In the genomic region with DNA sequence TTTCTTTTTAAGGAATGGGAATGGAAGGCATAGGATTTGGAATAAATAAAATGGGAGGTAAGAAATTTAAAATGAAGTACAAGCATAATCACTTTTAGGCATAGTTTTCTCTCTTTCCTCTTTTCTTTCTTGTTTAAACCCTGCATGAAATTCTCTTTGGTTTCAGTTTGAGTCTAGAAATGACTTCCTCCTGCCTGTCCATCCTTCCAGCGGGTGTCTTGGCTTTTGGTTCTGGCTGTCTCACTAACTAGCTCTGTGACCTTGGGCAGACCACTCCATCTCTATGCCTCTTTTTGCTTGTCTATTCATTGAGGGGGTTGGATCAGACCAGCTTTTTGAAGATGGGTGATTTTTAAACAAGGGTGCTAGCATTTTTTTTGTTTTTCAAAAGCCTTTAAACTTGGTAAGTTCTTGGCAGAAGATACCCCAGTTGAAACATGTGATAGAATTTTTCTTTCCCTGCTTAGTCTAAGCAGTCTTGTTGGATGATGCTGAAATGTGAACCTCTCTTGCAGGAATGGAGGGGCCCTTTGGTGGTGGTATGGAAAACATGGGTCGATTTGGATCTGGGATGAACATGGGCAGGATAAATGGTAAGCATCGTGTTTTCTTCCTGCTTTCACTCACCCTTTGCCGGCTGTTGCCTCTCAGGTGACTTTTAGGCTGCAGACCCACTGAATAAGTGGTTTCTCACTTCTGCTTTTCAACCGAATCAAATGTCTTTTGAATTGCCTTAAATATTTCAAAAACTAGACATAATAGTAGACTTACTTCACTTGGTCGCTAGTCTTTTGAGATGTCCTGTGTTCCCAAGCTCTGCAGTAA, we compare ENCODE assay signal across 9 cellular contexts. TPM values are rescaled to one million over a fixed set of nuclear protein-coding genes. Genes with fewer than 3 reads are reported as not detected.
A peak's percentile ranks its signal among the peaks of the same experiment; 100 is the strongest.
DNase-seq lines count a peak whose midpoint lies in the region; ATAC-seq, FAIRE-seq and TF ChIP-seq lines count a peak whose summit lies in the region.
"Had no signal": no experiment of that assay in that cellular context is flagged by ENCODE, and none has a peak within 500 bp of the region (broad histone marks: within the 10 kb centered on the region; RNA-seq: fewer than 3 reads in every experiment).

No MANE protein-coding gene starts in this region.

- no peak for FAIRE-seq in astrocyte (lab: Jason Lieb, UNC)

- H3K4me1 ChIP-seq in CD4-positive, alpha-beta memory T cell (ENCODE audit: insufficient read depth, low read length): peaks cover 20% of the 10 kb centered on the region
- no peaks in the 10 kb centered on the region for H3K4me1 ChIP-seq in astrocyte (ENCODE audit: insufficient read depth, low read length)

- ATAC-seq in GM19351 (IDR thresholded peaks at IDR 0.05; ENCODE audit: unreplicated experiment): peak; percentile 72

- H2AFZ ChIP-seq in astrocyte (ENCODE audit: low read depth, low read length): no peak overlapping the region

- intact Hi-C loops in CD4-positive, alpha-beta memory T cell (cut with micrococcal nuclease): no loop called here

- H3K27ac Mint-ChIP-seq in CD4-positive, alpha-beta memory T cell: peak overlapping the region; percentile 42 to 87 (median 75)
- H3K27ac Mint-ChIP-seq in astrocyte (ENCODE audit: unreplicated experiment): peak overlapping the region; percentile 59

- no peaks in the 10 kb centered on the region for H3K9me3 Mint-ChIP-seq in CD4-positive, alpha-beta memory T cell
- H3K9me3 Mint-ChIP-seq in astrocyte (ENCODE audit: unreplicated experiment): no peaks in the 10 kb centered on the region

- no peaks in the 10 kb centered on the region for H3K27me3 ChIP-seq in CD4-positive, alpha-beta memory T cell (ENCODE audit: insufficient read depth, low read length)
- no peaks in the 10 kb centered on the region for H3K27me3 ChIP-seq in HL-60 (ENCODE audit: insufficient read depth, poor library complexity, severe bottlenecking)
- H3K27me3 ChIP-seq in astrocyte (ENCODE audit: insufficient read depth, low read length): no peaks in the 10 kb centered on the region

- peaks cover 58 to 89% of the 10 kb centered on the region in 2 donors for H3K36me3 Mint-ChIP-seq in CD4-positive, alpha-beta memory T cell
- peaks cover 22% of the 10 kb centered on the region for H3K36me3 Mint-ChIP-seq in astrocyte (ENCODE audit: low read depth, unreplicated experiment)

- CTCF ChIA-PET in CD4-positive, alpha-beta memory T cell (lab: Charles Lee; ENCODE audit: partially characterized antibody): interaction anchor here (1.0 to 1.4 kb wide), 3 partner anchors 9 to 106 kb away, joined by 3 to 4 read pairs (median 3); no protein-coding TSS in a partner anchor

- in situ Hi-C loops in KBM-7 (cut with MboI; ENCODE audit: low pct_unique_long_range_greater_than_20kb, low sequenced_read_pairs): no loop called here

- no peak for TF ChIP-seq CTCF in HL-60 (IDR thresholded peaks at IDR 0.05; ENCODE audit: insufficient read depth, low read length)
- no peak for TF ChIP-seq CTCF in astrocyte (IDR thresholded peaks at IDR 0.05; ENCODE audit: insufficient read depth, low read depth, low read length)

- no peak for DNase-seq in CD4-positive, alpha-beta memory T cell
- no peak for DNase-seq in HL-60 (ENCODE audit: low read depth in 1 of 2, low spot score in 1 of 2)
- no peak for DNase-seq in astrocyte (ENCODE audit: low read depth)
- DNase-seq in KBM-7: no peak
- DNase-seq in activated gamma-delta T cell (lab: John Stamatoyannopoulos, UW): no peak
- DNase-seq in GDM1 (lab: John Stamatoyannopoulos, UW): no peak
- DNase-seq in NCI-H748 treated with DMSO at 0.1 percent for 48 hours (lab: John Stamatoyannopoulos, UW): no peak
- DNase-seq: retina had no signal

- H3K4me2 ChIP-seq in astrocyte (ENCODE audit: low read length): no peak overlapping the region

- H3K9ac ChIP-seq in astrocyte (ENCODE audit: low read length): no peak overlapping the region

- no peak overlapping the region for H3K4me3 ChIP-seq in CD4-positive, alpha-beta memory T cell (ENCODE audit: low read length in 2 of 2)
- H3K4me3 ChIP-seq in HL-60 (replicated peaks; ENCODE audit: insufficient read depth, low read length) (no peak overlapping the region), astrocyte (ENCODE audit: insufficient read depth, low read depth, low read length) (no peak overlapping the region)

- POLR2A ChIA-PET in CD4-positive, alpha-beta memory T cell (lab: Charles Lee; ENCODE audit: partially characterized antibody): interaction anchor here (0.6 to 2.1 kb wide), 4 partner anchors 18 to 103 kb away, joined by 3 to 5 read pairs (median 4); a partner anchor contains a TSS

- no peak overlapping the region for H3K4me3 Mint-ChIP-seq in CD4-positive, alpha-beta memory T cell
- no peak overlapping the region for H3K4me3 Mint-ChIP-seq in astrocyte (ENCODE audit: unreplicated experiment)

- peaks cover 84% of the 10 kb centered on the region for H3K79me2 ChIP-seq in astrocyte (ENCODE audit: insufficient read depth, low read length)

- no peak overlapping the region for H3K27ac ChIP-seq in CD4-positive, alpha-beta memory T cell (ENCODE audit: low read depth, low read length)
- peak overlapping the region; percentile 7; the same call in 1 of the 2 replicates for H3K27ac ChIP-seq in HL-60 (replicated peaks)
- no peak overlapping the region for H3K27ac ChIP-seq in astrocyte (ENCODE audit: low read depth, low read length)

- H3K4me1 Mint-ChIP-seq in CD4-positive, alpha-beta memory T cell: peaks cover 24 to 52% (median 34%) of the 10 kb centered on the region in 4 donors
- H3K4me1 Mint-ChIP-seq in astrocyte (ENCODE audit: low read depth, unreplicated experiment): peaks cover 19% of the 10 kb centered on the region

- H3K36me3 ChIP-seq in CD4-positive, alpha-beta memory T cell (ENCODE audit: insufficient read depth, low read length): peaks cover 81% of the 10 kb centered on the region
- peaks cover 55% of the 10 kb centered on the region for H3K36me3 ChIP-seq in astrocyte (ENCODE audit: insufficient read depth, low read length)

- no peaks in the 10 kb centered on the region for H3K27me3 Mint-ChIP-seq in CD4-positive, alpha-beta memory T cell
- no peaks in the 10 kb centered on the region for H3K27me3 Mint-ChIP-seq in astrocyte (ENCODE audit: low read depth, unreplicated experiment)

- H3K9me3 ChIP-seq in CD4-positive, alpha-beta memory T cell (ENCODE audit: control insufficient read depth in 1 of 2, low read length in 2 of 2): no peaks in the 10 kb centered on the region
- no peaks in the 10 kb centered on the region for H3K9me3 ChIP-seq in astrocyte (ENCODE audit: insufficient read depth, low read depth, low read length)

- H4K20me1 ChIP-seq in astrocyte (ENCODE audit: insufficient read depth, low read length): peaks cover 91% of the 10 kb centered on the region

RNA-seq across cellular contexts. Expression of a gene that starts 28.6 kb away (rescaled TPM):
- total RNA-seq in CD4-positive, alpha-beta memory T cell: 1 to 10 TPM; 2.3 to 2.6 TPM
- polyA plus RNA-seq in CD4-positive, alpha-beta memory T cell: not detected
- 0.25 and 0.36 TPM in 2 replicates for total RNA-seq in astrocyte

RNA-seq across cellular contexts. Expression of a gene that starts 29.1 kb away (rescaled TPM):
- 100 to 1,000 TPM; 197 to 199 TPM for total RNA-seq in CD4-positive, alpha-beta memory T cell
- 100 to 1,000 TPM; 206 to 245 TPM for polyA plus RNA-seq in CD4-positive, alpha-beta memory T cell
- 137 and 172 TPM in 2 replicates for total RNA-seq in astrocyte

RNA-seq across cellular contexts. Expression of a gene that starts 40.1 kb away (rescaled TPM):
- 10 to 100 TPM; 45.1 to 50.4 TPM for total RNA-seq in CD4-positive, alpha-beta memory T cell
- polyA plus RNA-seq in CD4-positive, alpha-beta memory T cell: 10 to 100 TPM in 1 of 2 donors, 1 to 10 TPM in 1; 9.5 to 25.8 TPM
- total RNA-seq in astrocyte: 15.8 and 17.2 TPM in 2 replicates
